ENCODE assay signal across 1 cellular context in the genomic region with DNA sequence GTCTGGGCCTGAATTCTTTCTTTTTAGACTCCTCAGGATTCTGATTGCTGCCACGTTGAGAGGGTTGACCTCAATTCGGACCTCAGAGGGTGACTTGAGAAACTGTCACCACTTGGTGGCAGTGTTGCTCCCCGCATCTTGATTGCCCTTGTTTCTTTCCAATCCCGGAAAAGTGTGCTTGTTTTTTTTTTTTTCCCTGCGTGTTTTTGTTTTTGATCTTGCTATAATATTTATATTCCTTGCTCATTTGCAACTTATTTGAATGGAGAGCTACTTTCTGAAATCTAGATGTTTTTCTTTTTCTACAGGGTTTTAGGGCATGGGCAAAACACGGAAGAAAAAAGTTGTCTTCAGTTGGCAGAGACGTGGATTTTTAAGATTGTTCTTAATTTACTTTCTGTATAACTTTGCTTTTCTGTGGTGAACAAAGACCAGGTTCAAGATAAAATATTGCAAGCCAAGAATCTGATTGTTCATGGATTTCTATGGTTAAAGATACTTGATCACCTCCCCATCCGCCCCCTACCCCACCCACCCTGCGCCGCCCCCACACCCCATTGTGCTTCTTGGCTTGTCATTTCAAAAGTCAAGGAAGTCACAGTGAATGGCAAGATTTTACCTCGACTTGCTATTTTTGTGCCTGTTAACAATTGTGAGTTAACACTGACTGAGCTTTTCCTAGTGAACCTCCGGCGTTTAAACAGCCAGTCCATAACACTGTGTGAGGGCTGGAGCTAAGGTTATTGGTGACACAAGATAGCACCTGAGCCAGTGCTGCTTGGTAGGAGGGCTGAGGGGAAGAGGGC.
TF ChIP-seq lines count a peak whose summit lies in the region.

No MANE protein-coding gene starts in this region.

TF ChIP-seq in GM23338, 12 proteins besides CTCF, POLR2A, EP300 and RAD21 (continued from another document):
- TF ChIP-seq, protein P1, sequence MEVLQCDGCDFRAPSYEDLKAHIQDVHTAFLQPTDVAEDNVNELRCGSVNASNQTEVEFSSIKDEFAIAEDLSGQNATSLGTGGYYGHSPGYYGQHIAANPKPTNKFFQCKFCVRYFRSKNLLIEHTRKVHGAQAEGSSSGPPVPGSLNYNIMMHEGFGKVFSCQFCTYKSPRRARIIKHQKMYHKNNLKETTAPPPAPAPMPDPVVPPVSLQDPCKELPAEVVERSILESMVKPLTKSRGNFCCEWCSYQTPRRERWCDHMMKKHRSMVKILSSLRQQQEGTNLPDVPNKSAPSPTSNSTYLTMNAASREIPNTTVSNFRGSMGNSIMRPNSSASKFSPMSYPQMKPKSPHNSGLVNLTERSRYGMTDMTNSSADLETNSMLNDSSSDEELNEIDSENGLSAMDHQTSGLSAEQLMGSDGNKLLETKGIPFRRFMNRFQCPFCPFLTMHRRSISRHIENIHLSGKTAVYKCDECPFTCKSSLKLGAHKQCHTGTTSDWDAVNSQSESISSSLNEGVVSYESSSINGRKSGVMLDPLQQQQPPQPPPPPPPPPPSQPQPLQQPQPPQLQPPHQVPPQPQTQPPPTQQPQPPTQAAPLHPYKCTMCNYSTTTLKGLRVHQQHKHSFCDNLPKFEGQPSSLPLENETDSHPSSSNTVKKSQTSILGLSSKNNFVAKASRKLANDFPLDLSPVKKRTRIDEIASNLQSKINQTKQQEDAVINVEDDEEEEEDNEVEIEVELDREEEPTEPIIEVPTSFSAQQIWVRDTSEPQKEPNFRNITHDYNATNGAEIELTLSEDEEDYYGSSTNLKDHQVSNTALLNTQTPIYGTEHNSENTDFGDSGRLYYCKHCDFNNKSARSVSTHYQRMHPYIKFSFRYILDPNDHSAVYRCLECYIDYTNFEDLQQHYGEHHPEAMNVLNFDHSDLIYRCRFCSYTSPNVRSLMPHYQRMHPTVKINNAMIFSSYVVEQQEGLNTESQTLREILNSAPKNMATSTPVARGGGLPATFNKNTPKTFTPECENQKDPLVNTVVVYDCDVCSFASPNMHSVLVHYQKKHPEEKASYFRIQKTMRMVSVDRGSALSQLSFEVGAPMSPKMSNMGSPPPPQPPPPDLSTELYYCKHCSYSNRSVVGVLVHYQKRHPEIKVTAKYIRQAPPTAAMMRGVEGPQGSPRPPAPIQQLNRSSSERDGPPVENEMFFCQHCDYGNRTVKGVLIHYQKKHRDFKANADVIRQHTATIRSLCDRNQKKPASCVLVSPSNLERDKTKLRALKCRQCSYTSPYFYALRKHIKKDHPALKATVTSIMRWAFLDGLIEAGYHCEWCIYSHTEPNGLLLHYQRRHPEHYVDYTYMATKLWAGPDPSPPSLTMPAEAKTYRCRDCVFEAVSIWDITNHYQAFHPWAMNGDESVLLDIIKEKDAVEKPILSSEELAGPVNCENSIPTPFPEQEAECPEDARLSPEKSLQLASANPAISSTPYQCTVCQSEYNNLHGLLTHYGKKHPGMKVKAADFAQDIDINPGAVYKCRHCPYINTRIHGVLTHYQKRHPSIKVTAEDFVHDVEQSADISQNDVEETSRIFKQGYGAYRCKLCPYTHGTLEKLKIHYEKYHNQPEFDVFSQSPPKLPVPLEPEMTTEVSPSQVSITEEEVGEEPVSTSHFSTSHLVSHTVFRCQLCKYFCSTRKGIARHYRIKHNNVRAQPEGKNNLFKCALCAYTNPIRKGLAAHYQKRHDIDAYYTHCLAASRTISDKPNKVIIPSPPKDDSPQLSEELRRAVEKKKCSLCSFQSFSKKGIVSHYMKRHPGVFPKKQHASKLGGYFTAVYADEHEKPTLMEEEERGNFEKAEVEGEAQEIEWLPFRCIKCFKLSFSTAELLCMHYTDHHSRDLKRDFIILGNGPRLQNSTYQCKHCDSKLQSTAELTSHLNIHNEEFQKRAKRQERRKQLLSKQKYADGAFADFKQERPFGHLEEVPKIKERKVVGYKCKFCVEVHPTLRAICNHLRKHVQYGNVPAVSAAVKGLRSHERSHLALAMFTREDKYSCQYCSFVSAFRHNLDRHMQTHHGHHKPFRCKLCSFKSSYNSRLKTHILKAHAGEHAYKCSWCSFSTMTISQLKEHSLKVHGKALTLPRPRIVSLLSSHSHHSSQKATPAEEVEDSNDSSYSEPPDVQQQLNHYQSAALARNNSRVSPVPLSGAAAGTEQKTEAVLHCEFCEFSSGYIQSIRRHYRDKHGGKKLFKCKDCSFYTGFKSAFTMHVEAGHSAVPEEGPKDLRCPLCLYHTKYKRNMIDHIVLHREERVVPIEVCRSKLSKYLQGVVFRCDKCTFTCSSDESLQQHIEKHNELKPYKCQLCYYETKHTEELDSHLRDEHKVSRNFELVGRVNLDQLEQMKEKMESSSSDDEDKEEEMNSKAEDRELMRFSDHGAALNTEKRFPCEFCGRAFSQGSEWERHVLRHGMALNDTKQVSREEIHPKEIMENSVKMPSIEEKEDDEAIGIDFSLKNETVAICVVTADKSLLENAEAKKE (CRISPR knock-in tag; IDR thresholded peaks at IDR 0.05) = no peak
- TF ChIP-seq NANOG (IDR thresholded peaks at IDR 0.05; ENCODE audit: borderline replicate concordance) = no peak
